Comparison of ENCODE assay signal across 8 cellular contexts in the genomic region with DNA sequence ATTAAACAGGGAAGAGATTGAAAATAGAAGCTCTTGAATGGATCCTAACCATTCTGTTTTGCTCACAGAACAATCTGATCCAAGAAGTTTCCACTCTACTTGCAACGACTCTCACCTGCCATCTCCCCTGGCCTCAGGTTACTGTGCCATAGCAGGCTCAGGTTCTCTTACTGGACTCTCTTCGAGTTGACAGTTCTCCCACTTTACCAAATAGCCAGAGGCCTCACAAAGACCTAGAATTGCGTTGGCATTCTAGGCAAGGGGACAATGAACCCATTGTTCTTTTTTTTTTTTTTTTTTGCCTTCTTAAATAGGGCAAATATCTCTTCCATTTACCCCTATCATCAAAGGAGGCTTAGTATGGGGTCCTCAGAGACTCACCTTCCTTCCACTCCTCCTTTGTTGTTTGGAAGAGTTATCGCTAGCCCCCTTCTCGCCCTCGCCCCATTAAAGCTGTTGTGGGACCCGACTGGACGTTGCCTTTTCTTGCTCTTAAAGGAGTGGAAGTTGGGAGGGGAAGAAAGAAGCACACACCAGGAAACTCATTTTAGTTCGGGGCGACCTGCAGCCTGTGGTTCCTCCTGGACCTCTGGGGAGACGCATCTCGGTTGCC. TPM values are rescaled to one million over a fixed set of nuclear protein-coding genes. Genes with fewer than 3 reads are reported as not detected.
DNase-seq lines count a peak whose midpoint lies in the region; ATAC-seq, FAIRE-seq and TF ChIP-seq lines count a peak whose summit lies in the region.

No MANE protein-coding gene starts in this region.

- peak overlapping the region; percentile 69 for H3K4me2 ChIP-seq in endothelial cell of umbilical vein (ENCODE audit: insufficient read depth, low read length)

- 20 to 28% (median 24%) methylated on average over 12 of the region's 12 CpGs for WGBS in heart left ventricle, 4 donors

- DNase-seq in heart left ventricle (no peak), cardiac septum (ENCODE audit: low spot score) (no peak), endothelial cell of umbilical vein (ENCODE audit: low read depth, low spot score) (no peak), G401 (ENCODE audit: low spot score) (no peak), DMS79 treated with DMSO at 0.1 percent for 48 hours (lab: John Stamatoyannopoulos, UW) (no peak)

- TF ChIP-seq POLR2A in heart left ventricle (IDR thresholded peaks at IDR 0.05) (no peak), endothelial cell of umbilical vein (IDR thresholded peaks at IDR 0.05; ENCODE audit: low read depth, low read length) (no peak)

- no peak for TF ChIP-seq CTCF in heart left ventricle (IDR thresholded peaks at IDR 0.05)
- TF ChIP-seq CTCF in endothelial cell of umbilical vein (IDR thresholded peaks at IDR 0.05; ENCODE audit: extremely low read depth in 1 of 2, insufficient read depth in 1 of 2, low read depth in 1 of 2, low read length in 2 of 2): no peak

- CTCF ChIA-PET in endothelial cell of umbilical vein (lab: Charles Lee): interaction anchor here (1.0 to 1.5 kb wide), 2 partner anchors 91 to 94 kb away, joined by 4 to 6 read pairs; no protein-coding TSS in a partner anchor

- intact Hi-C loops in heart left ventricle (cut with DNase I): loop anchor here in 1 of 10 donors (2.0 kb wide), 1 partner anchor 19 kb away; no protein-coding TSS in a partner anchor
- intact Hi-C loops in cardiac septum (cut with DNase I): no loop called here
- intact Hi-C loops in endothelial cell of umbilical vein (cut with micrococcal nuclease): loop anchor here (2.0 kb wide), 1 partner anchor 91 kb away; no protein-coding TSS in a partner anchor

- H3K9me3 ChIP-seq in heart left ventricle (no peaks in the 10 kb centered on the region), endothelial cell of umbilical vein (replicated peaks; ENCODE audit: control insufficient read depth, insufficient read depth, low read length) (no peaks in the 10 kb centered on the region), muscle layer of duodenum (ENCODE audit: control insufficient read depth in 1 of 2, low read length in 2 of 2) (no peaks in the 10 kb centered on the region)

- POLR2A ChIA-PET in endothelial cell of umbilical vein (lab: Charles Lee): no interaction called here

- H3K4me3 ChIP-seq in heart left ventricle: peak overlapping the region in 11 of 12 donors; percentile 32 to 63 (median 51)
- peak overlapping the region; percentile 11 to 56 (median 33) for H3K4me3 ChIP-seq in endothelial cell of umbilical vein (replicated peaks in 1 of 3; ENCODE audit: insufficient read depth in 1 of 3, low read depth in 1 of 3, low read length in 3 of 3)
- H3K4me3 ChIP-seq in muscle layer of duodenum (ENCODE audit: low read depth in 1 of 2, low read length in 2 of 2): peak overlapping the region; percentile 26 to 79

- no peak overlapping the region for H3K9ac ChIP-seq in endothelial cell of umbilical vein (replicated peaks; ENCODE audit: extremely low read depth, insufficient read depth, low read length)

- H3K4me1 ChIP-seq in heart left ventricle (peaks cover 0 to 27% (median 0%) of the 10 kb centered on the region in 12 donors), endothelial cell of umbilical vein (ENCODE audit: control insufficient read depth, extremely low read depth, insufficient read depth, low read length) (no peaks in the 10 kb centered on the region), muscle layer of duodenum (ENCODE audit: control insufficient read depth in 1 of 2, insufficient read depth in 2 of 2, low read length in 2 of 2) (peaks cover 4 to 21% of the 10 kb centered on the region in 2 donors)

- peaks cover 8 to 59% (median 21%) of the 10 kb centered on the region in 9 donors for H3K27me3 ChIP-seq in heart left ventricle
- H3K27me3 ChIP-seq in endothelial cell of umbilical vein (ENCODE audit: control insufficient read depth in 2 of 2, insufficient read depth in 2 of 2, low read length in 2 of 2): peaks cover 24 to 54% of the 10 kb centered on the region in 2 experiments
- peaks cover 13% of the 10 kb centered on the region for H3K27me3 ChIP-seq in muscle layer of duodenum (ENCODE audit: low read depth, low read length)

- BruUV-seq in endothelial cell of umbilical vein (replicated peaks; lab: Mats Ljungman, UMichigan): no TSS peak

- H3K36me3 ChIP-seq in heart left ventricle: no peaks in the 10 kb centered on the region
- no peaks in the 10 kb centered on the region for H3K36me3 ChIP-seq in endothelial cell of umbilical vein (ENCODE audit: control insufficient read depth in 2 of 2, extremely low read depth in 1 of 2, insufficient read depth in 2 of 2, low read length in 2 of 2)
- no peaks in the 10 kb centered on the region for H3K36me3 ChIP-seq in muscle layer of duodenum (ENCODE audit: control insufficient read depth in 1 of 2, insufficient read depth in 2 of 2, low read length in 2 of 2)

- no peaks in the 10 kb centered on the region for H3K79me2 ChIP-seq in endothelial cell of umbilical vein (ENCODE audit: control insufficient read depth, insufficient read depth, low read length)

- H2AFZ ChIP-seq in endothelial cell of umbilical vein (ENCODE audit: low read depth, low read length): peak overlapping the region; percentile 70

- FAIRE-seq in endothelial cell of umbilical vein (lab: Jason Lieb, UNC): no peak

- dilution Hi-C loops in endothelial cell of umbilical vein (cut with MboI; ENCODE audit: extremely low pct_ligation_motif_present, low sequenced_read_pairs): no loop called here

- H4K20me1 ChIP-seq in endothelial cell of umbilical vein (replicated peaks; ENCODE audit: control insufficient read depth, extremely low read depth, insufficient read depth, low read length): no peaks in the 10 kb centered on the region

- H3K9me1 ChIP-seq in endothelial cell of umbilical vein (replicated peaks; ENCODE audit: control insufficient read depth, extremely low read depth, insufficient read depth, low read length): no peaks in the 10 kb centered on the region

- in situ Hi-C loops in G401 (cut with HindIII; ENCODE audit: low sequenced_read_pairs): no loop called here

- H3K27ac ChIP-seq in heart left ventricle: no peak overlapping the region
- no peak overlapping the region for H3K27ac ChIP-seq in endothelial cell of umbilical vein (ENCODE audit: insufficient read depth, low read depth, low read length)
- no peak overlapping the region for H3K27ac ChIP-seq in muscle layer of duodenum (ENCODE audit: low read length)

- ATAC-seq in heart left ventricle: no peak
- ATAC-seq in HG03442 (IDR thresholded peaks at IDR 0.05; ENCODE audit: unreplicated experiment): no peak
- ATAC-seq in HG03457 (IDR thresholded peaks at IDR 0.05; ENCODE audit: unreplicated experiment): no peak

TF ChIP-seq in endothelial cell of umbilical vein, 7 proteins besides CTCF, POLR2A, EP300 and RAD21:
- no peak for TF ChIP-seq POLR2AphosphoS5 (IDR thresholded peaks at IDR 0.05; ENCODE audit: insufficient read depth, low read depth, low read length)

RNA-seq across cellular contexts. Expression of a gene that starts 0.7 kb away (rescaled TPM):
- under 1 TPM in 1 of 9 donors, not detected in 8; 0.33 TPM for total RNA-seq in heart left ventricle
- polyA plus RNA-seq in heart left ventricle: not detected
- total RNA-seq in cardiac septum: not detected
- total RNA-seq in endothelial cell of umbilical vein: 0.18 TPM in 1 of 2 replicates, not detected in the other
- 0.30 and 0.50 TPM in 2 replicates for polyA plus RNA-seq in endothelial cell of umbilical vein
- 0.10 and 0.11 TPM in 2 replicates for polyA plus RNA-seq in endothelial cell of umbilical vein (2011; cell fraction: cytosol; rRNA removed)
- polyA plus RNA-seq in endothelial cell of umbilical vein (2011; cell fraction: nucleus; rRNA removed): 0.08 TPM in 1 of 2 replicates, not detected in the other
- polyA plus RNA-seq in endothelial cell of umbilical vein (2012): 0.50 TPM in 1 of 2 replicates, not detected in the other
- polyA minus RNA-seq in endothelial cell of umbilical vein: 0.17 TPM in 1 of 2 replicates, not detected in the other
- not detected for polyA minus RNA-seq in endothelial cell of umbilical vein (2011; cell fraction: cytosol; rRNA and poly(A)+ RNA removed)
- 0.24 and 0.34 TPM in 2 replicates for polyA minus RNA-seq in endothelial cell of umbilical vein (2011; cell fraction: nucleus; rRNA and poly(A)+ RNA removed)
- total RNA-seq in G401 (2014; rRNA removed; shearing (Covaris generic)): not detected in 2 replicates
